ENCODE assay signal across 8 cellular contexts in genomic region chr22:19429950-19430889, GRCh38. TPM values are rescaled to one million over a fixed set of nuclear protein-coding genes. Genes with fewer than 3 reads are reported as not detected.
DNase-seq lines count a peak whose midpoint lies in the region; ATAC-seq and TF ChIP-seq lines count a peak whose summit lies in the region.

No MANE protein-coding gene starts in this region.

- H3K27ac ChIP-seq in DND-41 (ENCODE audit: low read length) (peak overlapping the region; percentile 74), Karpas-422 (ENCODE audit: low read length) (peak overlapping the region; percentile 78), epithelial cell of prostate (peak overlapping the region; percentile 94)

- ATAC-seq in DND-41 (ENCODE audit: insufficient read depth, low read depth): peak; percentile 28
- ATAC-seq in WTC11: no peak; the same call in 1 of the 2 replicates
- peak; percentile 32 to 40 (median 33) for ATAC-seq in natural killer cell
- ATAC-seq in HG03460 (IDR thresholded peaks at IDR 0.05; ENCODE audit: unreplicated experiment): no peak

- H3K4me1 Mint-ChIP-seq in WTC11 (peaks cover 20% of the 10 kb centered on the region), natural killer cell (peaks cover 47 to 52% of the 10 kb centered on the region in 2 donors)

- TF ChIP-seq CTCF in DND-41 (IDR thresholded peaks at IDR 0.05; ENCODE audit: borderline replicate concordance, extremely low read depth, low read length, poor library complexity, severe bottlenecking) (no peak), WTC11 (IDR thresholded peaks at IDR 0.05) (no peak), natural killer cell (IDR thresholded peaks at IDR 0.05) (no peak)

- H3K9me3 ChIP-seq in DND-41 (ENCODE audit: insufficient read depth, low read length, severe bottlenecking) (no peaks in the 10 kb centered on the region), Karpas-422 (ENCODE audit: low read length) (no peaks in the 10 kb centered on the region)

- H3K4me2 ChIP-seq in DND-41 (ENCODE audit: insufficient read depth, low read length) (peak overlapping the region; percentile 87), Karpas-422 (ENCODE audit: low read depth, low read length, poor library complexity, severe bottlenecking) (peak overlapping the region; percentile 88)

- H3K9me2 ChIP-seq in Karpas-422 (replicated peaks; ENCODE audit: insufficient read depth, low read length): no peaks in the 10 kb centered on the region

- POLR2A ChIA-PET in WTC11 (lab: Charles Lee): interaction anchor here (2.1 kb wide), 1 partner anchor 17 kb away, joined by 13 read pairs; the partner anchor contains the start of gene C22orf39

- peaks cover 43% of the 10 kb centered on the region for H4K20me1 ChIP-seq in DND-41 (ENCODE audit: insufficient read depth, low read length)
- H4K20me1 ChIP-seq in Karpas-422 (ENCODE audit: insufficient read depth, low read depth, low read length): peaks cover 42% of the 10 kb centered on the region

- DNase-seq in DND-41 (peak; percentile 73), Karpas-422 (peak; percentile 76), WTC11 (ENCODE audit: low spot score) (no peak), epithelial cell of prostate (ENCODE audit: low read depth, low spot score) (no peak), natural killer cell (peak; percentile 37), OCI-M2 (lab: John Stamatoyannopoulos, UW; ENCODE audit: unreplicated experiment) (no peak), mesenteric fat pad (ENCODE audit: low spot score) (no peak)

- H3K9ac ChIP-seq in DND-41 (ENCODE audit: low read depth, low read length) (peak overlapping the region; percentile 100), Karpas-422 (ENCODE audit: low read length) (peak overlapping the region; percentile 99)

- H3K4me3 Mint-ChIP-seq in WTC11 (peak overlapping the region; percentile 84), natural killer cell (peak overlapping the region; percentile 97)

- 0 out of 2 replicates have a peak overlapping the region, but pooled peaks have one; percentile 49 for H2AFZ ChIP-seq in DND-41 (ENCODE audit: low read depth, low read length)
- H2AFZ ChIP-seq in Karpas-422 (ENCODE audit: low read length): no peak overlapping the region

- H3K36me3 Mint-ChIP-seq in WTC11 (peaks cover 4% of the 10 kb centered on the region), natural killer cell (peaks cover 6% of the 10 kb centered on the region)

- H3K79me2 ChIP-seq in DND-41 (ENCODE audit: insufficient read depth, low read length) (peaks cover 82% of the 10 kb centered on the region), Karpas-422 (ENCODE audit: low read length) (peaks cover 86% of the 10 kb centered on the region)

- no peaks in the 10 kb centered on the region for H3K9me3 Mint-ChIP-seq in WTC11
- no peaks in the 10 kb centered on the region for H3K9me3 Mint-ChIP-seq in natural killer cell

- intact Hi-C loops in natural killer cell (cut with micrococcal nuclease): loop anchor here (10.0 kb wide), 1 partner anchor 305 kb away; the partner anchor contains the start of gene DGCR2

- CTCF ChIA-PET in WTC11 (lab: Charles Lee): no interaction called here

- H3K36me3 ChIP-seq in DND-41 (ENCODE audit: insufficient read depth, low read length): peaks cover 44% of the 10 kb centered on the region
- H3K36me3 ChIP-seq in Karpas-422 (ENCODE audit: insufficient read depth, low read length): peaks cover 26% of the 10 kb centered on the region; the same call in 1 of the 2 replicates

- H3K27me3 Mint-ChIP-seq in WTC11 (ENCODE audit: low read depth) (no peaks in the 10 kb centered on the region), natural killer cell (ENCODE audit: low read depth in 2 of 2) (no peaks in the 10 kb centered on the region)

- H3K4me3 ChIP-seq in DND-41 (ENCODE audit: low read depth in 1 of 2, low read length in 2 of 2): peak overlapping the region; percentile 92 to 96
- peak overlapping the region; percentile 99 for H3K4me3 ChIP-seq in Karpas-422 (ENCODE audit: low read length)

- no peaks in the 10 kb centered on the region for H3K27me3 ChIP-seq in DND-41 (ENCODE audit: insufficient read depth, low read length, poor library complexity)
- H3K27me3 ChIP-seq in Karpas-422 (ENCODE audit: low read length): no peaks in the 10 kb centered on the region

- H3K27ac Mint-ChIP-seq in WTC11 (peak overlapping the region; percentile 10), natural killer cell (peak overlapping the region; percentile 93 to 100)

- H3K4me1 ChIP-seq in DND-41 (ENCODE audit: insufficient read depth, low read length) (peaks cover 66% of the 10 kb centered on the region), Karpas-422 (ENCODE audit: low read length) (peaks cover 65% of the 10 kb centered on the region)

TF ChIP-seq in WTC11, 78 proteins besides CTCF, POLR2A, EP300 and RAD21:
- TF ChIP-seq MXD4 (CRISPR knock-in tag; IDR thresholded peaks at IDR 0.05; ENCODE audit: borderline replicate concordance): no peak
- no peak for TF ChIP-seq ZNF317 (CRISPR knock-in tag; IDR thresholded peaks at IDR 0.05; ENCODE audit: borderline replicate concordance, low read depth)
- no peak for TF ChIP-seq FOXP1 (CRISPR knock-in tag; IDR thresholded peaks at IDR 0.05; ENCODE audit: borderline replicate concordance)
- peak; percentile 86 for TF ChIP-seq PRDM15 (CRISPR knock-in tag; IDR thresholded peaks at IDR 0.05)
- no peak for TF ChIP-seq SOX15 (CRISPR knock-in tag; IDR thresholded peaks at IDR 0.05)
- TF ChIP-seq TEAD4 (CRISPR knock-in tag; IDR thresholded peaks at IDR 0.05): no peak
- no peak for TF ChIP-seq ZNF425 (CRISPR knock-in tag; conservative IDR thresholded peaks at IDR 0.05)
- TF ChIP-seq ZNF232 (CRISPR knock-in tag; IDR thresholded peaks at IDR 0.05): no peak

RNA-seq across cellular contexts. Expression of gene HIRA, which starts 1.3 kb away (rescaled TPM):
- total RNA-seq in Karpas-422 (2014; rRNA removed; shearing (Covaris generic); ENCODE audit: low replicate concordance): 20.0 and 20.2 TPM in 2 replicates
- total RNA-seq in WTC11 (2021): 42.1 to 51.0 TPM (median 44.2 TPM) in 3 replicates
- 10 to 100 TPM; 49.6 to 75.9 (median 50.9) TPM for total RNA-seq in natural killer cell
- 29.2 TPM for total RNA-seq in mesenteric fat pad

RNA-seq across cellular contexts. Expression of gene MRPL40, which starts 2.1 kb away (rescaled TPM):
- total RNA-seq in Karpas-422 (2014; rRNA removed; shearing (Covaris generic); ENCODE audit: low replicate concordance): 53.8 and 62.5 TPM in 2 replicates
- total RNA-seq in WTC11 (2021): 15.7 to 19.2 TPM (median 18.2 TPM) in 3 replicates
- 10 to 100 TPM; 11.6 to 16.7 (median 14.2) TPM for total RNA-seq in natural killer cell
- 25.8 TPM for total RNA-seq in mesenteric fat pad

RNA-seq across cellular contexts. Expression of gene C22orf39, which starts 17.3 kb away (rescaled TPM):
- 39.0 and 59.3 TPM in 2 replicates for total RNA-seq in Karpas-422 (2014; rRNA removed; shearing (Covaris generic); ENCODE audit: low replicate concordance)
- total RNA-seq in WTC11 (2021) (26.5 to 34.4 TPM (median 32.8 TPM) in 3 replicates), natural killer cell (10 to 100 TPM; 45.4 to 53.3 (median 50.2) TPM), mesenteric fat pad (26.3 TPM)

RNA-seq across cellular contexts. Expression of gene UFD1, which starts 48.8 kb away (rescaled TPM):
- total RNA-seq in Karpas-422 (2014; rRNA removed; shearing (Covaris generic); ENCODE audit: low replicate concordance): 91.5 and 94.9 TPM in 2 replicates
- 49.6 to 57.9 TPM (median 49.9 TPM) in 3 replicates for total RNA-seq in WTC11 (2021)
- 100 to 1,000 TPM in 1 of 3 donors, 10 to 100 TPM in 2; 73.8 to 101 (median 77.8) TPM for total RNA-seq in natural killer cell
- 55.4 TPM for total RNA-seq in mesenteric fat pad

RNA-seq across cellular contexts. Expression of gene CDC45, which starts 49.5 kb away (rescaled TPM):
- 28.1 and 36.5 TPM in 2 replicates for total RNA-seq in Karpas-422 (2014; rRNA removed; shearing (Covaris generic); ENCODE audit: low replicate concordance)
- total RNA-seq in WTC11 (2021): 34.4 to 38.1 TPM (median 35.0 TPM) in 3 replicates
- total RNA-seq in natural killer cell: 1 to 10 TPM; 1.6 to 4.8 (median 3.3) TPM
- not detected for total RNA-seq in mesenteric fat pad

Comparison
In these comparisons a context has a peak if more than half of its experiments do, and no peak if none do; other contexts are left out.
1. ATAC-seq: peak in DND-41 (single experiment) and natural killer cell (3 of 3); none in WTC11 (single experiment) and HG03460 (single experiment).
2. DNase-seq: peak in DND-41 (single experiment), Karpas-422 (single experiment) and natural killer cell (single experiment); none in WTC11 (single experiment), epithelial cell of prostate (single experiment), OCI-M2 (single experiment) and mesenteric fat pad (single experiment).
3. Peak in every context shown above with its lines, with median percentiles within 50 percentile points of each other: H3K27ac ChIP-seq.